Comparison of ENCODE assay signal across 1 cellular context in genomic region chr18:56716692-56717146, GRCh38.
TF ChIP-seq lines count a peak whose summit lies in the region.

No MANE protein-coding gene starts in this region.

TF ChIP-seq in SK-N-SH, 30 proteins besides CTCF, POLR2A, EP300 and RAD21 (continued from another document):
- TF ChIP-seq ZBTB33 (IDR thresholded peaks at IDR 0.05; ENCODE audit: borderline replicate concordance, low read depth) (no peak), PBX3 (IDR thresholded peaks at IDR 0.05) (no peak), RCOR1 (IDR thresholded peaks at IDR 0.05; ENCODE audit: low read length) (no peak), RXRA (IDR thresholded peaks at IDR 0.05; ENCODE audit: borderline replicate concordance, low read depth) (no peak), YY1 (IDR thresholded peaks at IDR 0.05; ENCODE audit: low read depth) (no peak)
